Comparison of ENCODE assay signal across 1 cellular context in the genomic region with DNA sequence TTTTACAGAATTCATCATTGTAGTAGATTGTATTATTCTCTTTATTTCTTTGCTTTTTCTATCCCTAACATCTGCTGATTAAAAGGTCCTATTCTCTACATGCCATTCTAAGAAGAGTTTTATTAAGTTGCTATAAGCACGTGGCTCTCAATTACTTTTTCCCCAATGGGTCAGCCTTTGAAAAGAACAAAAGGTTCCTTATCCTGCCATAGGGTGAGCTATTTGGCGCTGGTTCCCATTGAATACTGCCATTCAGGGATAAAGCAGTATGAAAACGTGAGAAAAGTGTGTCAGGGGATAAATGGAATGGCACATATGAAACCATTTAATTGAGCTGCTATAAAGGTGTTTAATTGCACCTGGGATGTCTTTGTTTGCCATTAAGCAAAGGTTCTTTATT.
TF ChIP-seq lines count a peak whose summit lies in the region.

No MANE protein-coding gene starts in this region.

TF ChIP-seq in GM23338, 12 proteins besides CTCF, POLR2A, EP300 and RAD21 (continued from another document):
- TF ChIP-seq, protein P1, sequence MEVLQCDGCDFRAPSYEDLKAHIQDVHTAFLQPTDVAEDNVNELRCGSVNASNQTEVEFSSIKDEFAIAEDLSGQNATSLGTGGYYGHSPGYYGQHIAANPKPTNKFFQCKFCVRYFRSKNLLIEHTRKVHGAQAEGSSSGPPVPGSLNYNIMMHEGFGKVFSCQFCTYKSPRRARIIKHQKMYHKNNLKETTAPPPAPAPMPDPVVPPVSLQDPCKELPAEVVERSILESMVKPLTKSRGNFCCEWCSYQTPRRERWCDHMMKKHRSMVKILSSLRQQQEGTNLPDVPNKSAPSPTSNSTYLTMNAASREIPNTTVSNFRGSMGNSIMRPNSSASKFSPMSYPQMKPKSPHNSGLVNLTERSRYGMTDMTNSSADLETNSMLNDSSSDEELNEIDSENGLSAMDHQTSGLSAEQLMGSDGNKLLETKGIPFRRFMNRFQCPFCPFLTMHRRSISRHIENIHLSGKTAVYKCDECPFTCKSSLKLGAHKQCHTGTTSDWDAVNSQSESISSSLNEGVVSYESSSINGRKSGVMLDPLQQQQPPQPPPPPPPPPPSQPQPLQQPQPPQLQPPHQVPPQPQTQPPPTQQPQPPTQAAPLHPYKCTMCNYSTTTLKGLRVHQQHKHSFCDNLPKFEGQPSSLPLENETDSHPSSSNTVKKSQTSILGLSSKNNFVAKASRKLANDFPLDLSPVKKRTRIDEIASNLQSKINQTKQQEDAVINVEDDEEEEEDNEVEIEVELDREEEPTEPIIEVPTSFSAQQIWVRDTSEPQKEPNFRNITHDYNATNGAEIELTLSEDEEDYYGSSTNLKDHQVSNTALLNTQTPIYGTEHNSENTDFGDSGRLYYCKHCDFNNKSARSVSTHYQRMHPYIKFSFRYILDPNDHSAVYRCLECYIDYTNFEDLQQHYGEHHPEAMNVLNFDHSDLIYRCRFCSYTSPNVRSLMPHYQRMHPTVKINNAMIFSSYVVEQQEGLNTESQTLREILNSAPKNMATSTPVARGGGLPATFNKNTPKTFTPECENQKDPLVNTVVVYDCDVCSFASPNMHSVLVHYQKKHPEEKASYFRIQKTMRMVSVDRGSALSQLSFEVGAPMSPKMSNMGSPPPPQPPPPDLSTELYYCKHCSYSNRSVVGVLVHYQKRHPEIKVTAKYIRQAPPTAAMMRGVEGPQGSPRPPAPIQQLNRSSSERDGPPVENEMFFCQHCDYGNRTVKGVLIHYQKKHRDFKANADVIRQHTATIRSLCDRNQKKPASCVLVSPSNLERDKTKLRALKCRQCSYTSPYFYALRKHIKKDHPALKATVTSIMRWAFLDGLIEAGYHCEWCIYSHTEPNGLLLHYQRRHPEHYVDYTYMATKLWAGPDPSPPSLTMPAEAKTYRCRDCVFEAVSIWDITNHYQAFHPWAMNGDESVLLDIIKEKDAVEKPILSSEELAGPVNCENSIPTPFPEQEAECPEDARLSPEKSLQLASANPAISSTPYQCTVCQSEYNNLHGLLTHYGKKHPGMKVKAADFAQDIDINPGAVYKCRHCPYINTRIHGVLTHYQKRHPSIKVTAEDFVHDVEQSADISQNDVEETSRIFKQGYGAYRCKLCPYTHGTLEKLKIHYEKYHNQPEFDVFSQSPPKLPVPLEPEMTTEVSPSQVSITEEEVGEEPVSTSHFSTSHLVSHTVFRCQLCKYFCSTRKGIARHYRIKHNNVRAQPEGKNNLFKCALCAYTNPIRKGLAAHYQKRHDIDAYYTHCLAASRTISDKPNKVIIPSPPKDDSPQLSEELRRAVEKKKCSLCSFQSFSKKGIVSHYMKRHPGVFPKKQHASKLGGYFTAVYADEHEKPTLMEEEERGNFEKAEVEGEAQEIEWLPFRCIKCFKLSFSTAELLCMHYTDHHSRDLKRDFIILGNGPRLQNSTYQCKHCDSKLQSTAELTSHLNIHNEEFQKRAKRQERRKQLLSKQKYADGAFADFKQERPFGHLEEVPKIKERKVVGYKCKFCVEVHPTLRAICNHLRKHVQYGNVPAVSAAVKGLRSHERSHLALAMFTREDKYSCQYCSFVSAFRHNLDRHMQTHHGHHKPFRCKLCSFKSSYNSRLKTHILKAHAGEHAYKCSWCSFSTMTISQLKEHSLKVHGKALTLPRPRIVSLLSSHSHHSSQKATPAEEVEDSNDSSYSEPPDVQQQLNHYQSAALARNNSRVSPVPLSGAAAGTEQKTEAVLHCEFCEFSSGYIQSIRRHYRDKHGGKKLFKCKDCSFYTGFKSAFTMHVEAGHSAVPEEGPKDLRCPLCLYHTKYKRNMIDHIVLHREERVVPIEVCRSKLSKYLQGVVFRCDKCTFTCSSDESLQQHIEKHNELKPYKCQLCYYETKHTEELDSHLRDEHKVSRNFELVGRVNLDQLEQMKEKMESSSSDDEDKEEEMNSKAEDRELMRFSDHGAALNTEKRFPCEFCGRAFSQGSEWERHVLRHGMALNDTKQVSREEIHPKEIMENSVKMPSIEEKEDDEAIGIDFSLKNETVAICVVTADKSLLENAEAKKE (CRISPR knock-in tag; IDR thresholded peaks at IDR 0.05) = no peak
- TF ChIP-seq ZNF114 (CRISPR knock-in tag; IDR thresholded peaks at IDR 0.05) (no peak), NANOG (IDR thresholded peaks at IDR 0.05; ENCODE audit: borderline replicate concordance) (no peak), ZNF331 (CRISPR knock-in tag; IDR thresholded peaks at IDR 0.05; ENCODE audit: low read depth) (no peak), STAT1 (IDR thresholded peaks at IDR 0.05; ENCODE audit: unreplicated experiment) (no peak), JUNB (IDR thresholded peaks at IDR 0.05; ENCODE audit: unreplicated experiment) (no peak), EZH2phosphoT487 (IDR thresholded peaks at IDR 0.05; ENCODE audit: unreplicated experiment) (no peak), EZH2 (IDR thresholded peaks at IDR 0.05; ENCODE audit: low read depth, unreplicated experiment) (no peak)
- TF ChIP-seq, protein P2, sequence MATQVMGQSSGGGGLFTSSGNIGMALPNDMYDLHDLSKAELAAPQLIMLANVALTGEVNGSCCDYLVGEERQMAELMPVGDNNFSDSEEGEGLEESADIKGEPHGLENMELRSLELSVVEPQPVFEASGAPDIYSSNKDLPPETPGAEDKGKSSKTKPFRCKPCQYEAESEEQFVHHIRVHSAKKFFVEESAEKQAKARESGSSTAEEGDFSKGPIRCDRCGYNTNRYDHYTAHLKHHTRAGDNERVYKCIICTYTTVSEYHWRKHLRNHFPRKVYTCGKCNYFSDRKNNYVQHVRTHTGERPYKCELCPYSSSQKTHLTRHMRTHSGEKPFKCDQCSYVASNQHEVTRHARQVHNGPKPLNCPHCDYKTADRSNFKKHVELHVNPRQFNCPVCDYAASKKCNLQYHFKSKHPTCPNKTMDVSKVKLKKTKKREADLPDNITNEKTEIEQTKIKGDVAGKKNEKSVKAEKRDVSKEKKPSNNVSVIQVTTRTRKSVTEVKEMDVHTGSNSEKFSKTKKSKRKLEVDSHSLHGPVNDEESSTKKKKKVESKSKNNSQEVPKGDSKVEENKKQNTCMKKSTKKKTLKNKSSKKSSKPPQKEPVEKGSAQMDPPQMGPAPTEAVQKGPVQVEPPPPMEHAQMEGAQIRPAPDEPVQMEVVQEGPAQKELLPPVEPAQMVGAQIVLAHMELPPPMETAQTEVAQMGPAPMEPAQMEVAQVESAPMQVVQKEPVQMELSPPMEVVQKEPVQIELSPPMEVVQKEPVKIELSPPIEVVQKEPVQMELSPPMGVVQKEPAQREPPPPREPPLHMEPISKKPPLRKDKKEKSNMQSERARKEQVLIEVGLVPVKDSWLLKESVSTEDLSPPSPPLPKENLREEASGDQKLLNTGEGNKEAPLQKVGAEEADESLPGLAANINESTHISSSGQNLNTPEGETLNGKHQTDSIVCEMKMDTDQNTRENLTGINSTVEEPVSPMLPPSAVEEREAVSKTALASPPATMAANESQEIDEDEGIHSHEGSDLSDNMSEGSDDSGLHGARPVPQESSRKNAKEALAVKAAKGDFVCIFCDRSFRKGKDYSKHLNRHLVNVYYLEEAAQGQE (IDR thresholded peaks at IDR 0.05; ENCODE audit: unreplicated experiment) = no peak
- TF ChIP-seq, protein P3, sequence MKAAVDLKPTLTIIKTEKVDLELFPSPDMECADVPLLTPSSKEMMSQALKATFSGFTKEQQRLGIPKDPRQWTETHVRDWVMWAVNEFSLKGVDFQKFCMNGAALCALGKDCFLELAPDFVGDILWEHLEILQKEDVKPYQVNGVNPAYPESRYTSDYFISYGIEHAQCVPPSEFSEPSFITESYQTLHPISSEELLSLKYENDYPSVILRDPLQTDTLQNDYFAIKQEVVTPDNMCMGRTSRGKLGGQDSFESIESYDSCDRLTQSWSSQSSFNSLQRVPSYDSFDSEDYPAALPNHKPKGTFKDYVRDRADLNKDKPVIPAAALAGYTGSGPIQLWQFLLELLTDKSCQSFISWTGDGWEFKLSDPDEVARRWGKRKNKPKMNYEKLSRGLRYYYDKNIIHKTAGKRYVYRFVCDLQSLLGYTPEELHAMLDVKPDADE (IDR thresholded peaks at IDR 0.05) = no peak
